ENCODE assay signal across 13 cellular contexts in genomic region chr9:124263800-124264426, GRCh38. TPM values are rescaled to one million over a fixed set of nuclear protein-coding genes. Genes with fewer than 3 reads are reported as not detected.
DNase-seq lines count a peak whose midpoint lies in the region; ATAC-seq and TF ChIP-seq lines count a peak whose summit lies in the region.
"Had no signal": no experiment of that assay in that cellular context is flagged by ENCODE, and none has a peak within 500 bp of the region (broad histone marks: within the 10 kb centered on the region; RNA-seq: fewer than 3 reads in every experiment).

No MANE protein-coding gene starts in this region.

- H3K9me3 ChIP-seq in endodermal cell (ENCODE audit: control insufficient read depth, low read length), result no peaks in the 10 kb centered on the region
- H3K9me3 ChIP-seq in neuronal stem cell (replicated peaks in 1 of 2; ENCODE audit: control insufficient read depth in 2 of 2, insufficient read depth in 1 of 2, low read depth in 1 of 2, low read length in 2 of 2), result no peaks in the 10 kb centered on the region
- H3K9me3 ChIP-seq: uterus had no signal

- peak overlapping the region; percentile 77 for H2BK15ac ChIP-seq in neuronal stem cell (ENCODE audit: low read length)

- H3K23ac ChIP-seq in neuronal stem cell (ENCODE audit: low read depth, low read length, poor library complexity), result no peak overlapping the region

- peak overlapping the region; percentile 30 for H3K27ac Mint-ChIP-seq in endodermal cell

- no peak overlapping the region for H3K4ac ChIP-seq in neuronal stem cell (ENCODE audit: low read length)

- H3K4me1 ChIP-seq in endodermal cell (ENCODE audit: control insufficient read depth, insufficient read depth, low read length) (peaks cover 4% of the 10 kb centered on the region), neuronal stem cell (ENCODE audit: control insufficient read depth in 2 of 2, insufficient read depth in 1 of 2, low read depth in 1 of 2, low read length in 2 of 2) (peaks cover 57 to 60% of the 10 kb centered on the region in 2 donors)

- peak overlapping the region; percentile 7 for H4K91ac ChIP-seq in neuronal stem cell (ENCODE audit: low read depth, low read length, poor library complexity)

- H3K27me3 Mint-ChIP-seq in endodermal cell (ENCODE audit: insufficient read depth), result no peaks in the 10 kb centered on the region

- H3K4me3 ChIP-seq in AG10803 (ENCODE audit: low read length), result peak overlapping the region; percentile 0
- no peak overlapping the region for H3K4me3 ChIP-seq in endodermal cell (ENCODE audit: low read length)
- H3K4me3 ChIP-seq in neuronal stem cell (ENCODE audit: low read length in 2 of 2), result no peak overlapping the region
- H3K4me3 ChIP-seq: uterus had no signal

- H3K27ac ChIP-seq in endodermal cell (ENCODE audit: low read depth, low read length) (no peak overlapping the region), neuronal stem cell (replicated peaks; ENCODE audit: low read length) (peak overlapping the region; percentile 87)
- H3K27ac ChIP-seq: uterus had no signal

- H4K8ac ChIP-seq in neuronal stem cell (ENCODE audit: low read depth, low read length), result peak overlapping the region; percentile 49

- no peak overlapping the region for H3K9ac ChIP-seq in endodermal cell (ENCODE audit: extremely low read depth, low read length, poor library complexity, severe bottlenecking)
- H3K9ac ChIP-seq in neuronal stem cell (ENCODE audit: low read depth, low read length, poor library complexity), result no peak overlapping the region

- no peaks in the 10 kb centered on the region for H3K9me3 Mint-ChIP-seq in endodermal cell

- no peak overlapping the region for H3K4me2 ChIP-seq in neuronal stem cell (ENCODE audit: insufficient read depth, low read length, poor library complexity, severe bottlenecking)

- DNase-seq in AG10803 (ENCODE audit: low read depth) (no peak), HuH-7.5 (ENCODE audit: low spot score) (peak; percentile 64), endodermal cell (no peak), neuronal stem cell (ENCODE audit: low spot score) (no peak), SW 1271 (lab: John Stamatoyannopoulos, UW) (no peak), GM19238 (ENCODE audit: insufficient read length, low spot score) (no peak), activated T-cell treated with anti-CD3 and anti-CD28 coated beads for 4 hours (no peak), sciatic nerve (ENCODE audit: low spot score) (no peak)
- DNase-seq: activated CD8-positive, alpha-beta memory T cell treated with anti-CD3 and anti-CD28 coated beads for 24 hours; C1 segment of cervical spinal cord; KG1; NCI-H524; uterus had no signal

- 92 to 93% methylated on average over 17 to 22 of the region's 22 CpGs for WGBS in endodermal cell (ENCODE audit: insufficient coverage in 1 of 2, insufficient read length in 1 of 2), 2 experiments
- WGBS in neuronal stem cell (ENCODE audit: extremely low coverage in 2 of 2, insufficient read length in 2 of 2, insufficient replicate concordance in 1 of 2), 2 donors, result no CpG with 5 or more reads among the region's 22 CpGs

- H2AK5ac ChIP-seq in neuronal stem cell (ENCODE audit: low read depth, low read length), result peak overlapping the region; percentile 44

- H2BK120ac ChIP-seq in neuronal stem cell (ENCODE audit: low read depth, low read length), result no peak overlapping the region

- H3K14ac ChIP-seq in neuronal stem cell (ENCODE audit: low read length), result peak overlapping the region; percentile 49

- TF ChIP-seq CTCF in AG10803 (conservative IDR thresholded peaks at IDR 0.05; ENCODE audit: low read length), result no peak
- TF ChIP-seq CTCF in endodermal cell (conservative IDR thresholded peaks at IDR 0.05), result no peak

- H3K36me3 Mint-ChIP-seq in endodermal cell (ENCODE audit: low read depth), result no peaks in the 10 kb centered on the region

- no peak overlapping the region for H2AFZ ChIP-seq in neuronal stem cell (ENCODE audit: low read length)

- no peak overlapping the region for H3K4me3 Mint-ChIP-seq in endodermal cell

- peaks cover 27% of the 10 kb centered on the region for H3K79me1 ChIP-seq in neuronal stem cell (ENCODE audit: low read depth, low read length)

- H2BK12ac ChIP-seq in neuronal stem cell (ENCODE audit: low read length), result no peak overlapping the region

- no peaks in the 10 kb centered on the region for H3K27me3 ChIP-seq in endodermal cell (ENCODE audit: control insufficient read depth, insufficient read depth, low read length, poor library complexity, severe bottlenecking)
- H3K27me3 ChIP-seq in neuronal stem cell (ENCODE audit: control insufficient read depth in 3 of 3, insufficient read depth in 3 of 3, low read depth in 1 of 3, low read length in 3 of 3), result no peaks in the 10 kb centered on the region
- H3K27me3 ChIP-seq: uterus had no signal

- H3K36me3 ChIP-seq in endodermal cell (ENCODE audit: control insufficient read depth, insufficient read depth, low read length) (no peaks in the 10 kb centered on the region), neuronal stem cell (replicated peaks in 1 of 2; ENCODE audit: control insufficient read depth in 2 of 2, insufficient read depth in 2 of 2, low read length in 2 of 2) (peaks cover 1 to 38% of the 10 kb centered on the region in 2 donors)
- H3K36me3 ChIP-seq: uterus had no signal

- ATAC-seq in sciatic nerve, result no peak

- peak overlapping the region; percentile 93 for H2BK5ac ChIP-seq in neuronal stem cell (ENCODE audit: low read length)

- H3K4me1 Mint-ChIP-seq in endodermal cell, result peaks cover 23% of the 10 kb centered on the region

- H3K18ac ChIP-seq in neuronal stem cell (ENCODE audit: low read length), result peak overlapping the region; percentile 93

- intact Hi-C loops in sciatic nerve (cut with DNase I), result no loop called here

RNA-seq across cellular contexts. Expression of gene NEK6, which starts 6.2 kb away (rescaled TPM):
- 10 to 100 TPM; 17.1 to 32.5 TPM for total RNA-seq in endodermal cell
- polyA plus RNA-seq in endodermal cell (2013, experiment 1 of 2), result 18.7 TPM
- polyA plus RNA-seq in endodermal cell (2013, experiment 2 of 2), result 19.7 TPM
- 43.4 TPM for polyA plus RNA-seq in neuronal stem cell (2013, experiment 1 of 2)
- 43.4 TPM for polyA plus RNA-seq in neuronal stem cell (2013, experiment 2 of 2)
- 103 TPM for total RNA-seq in sciatic nerve
